28 cellular contexts compared by ENCODE assay signal in the genomic region with DNA sequence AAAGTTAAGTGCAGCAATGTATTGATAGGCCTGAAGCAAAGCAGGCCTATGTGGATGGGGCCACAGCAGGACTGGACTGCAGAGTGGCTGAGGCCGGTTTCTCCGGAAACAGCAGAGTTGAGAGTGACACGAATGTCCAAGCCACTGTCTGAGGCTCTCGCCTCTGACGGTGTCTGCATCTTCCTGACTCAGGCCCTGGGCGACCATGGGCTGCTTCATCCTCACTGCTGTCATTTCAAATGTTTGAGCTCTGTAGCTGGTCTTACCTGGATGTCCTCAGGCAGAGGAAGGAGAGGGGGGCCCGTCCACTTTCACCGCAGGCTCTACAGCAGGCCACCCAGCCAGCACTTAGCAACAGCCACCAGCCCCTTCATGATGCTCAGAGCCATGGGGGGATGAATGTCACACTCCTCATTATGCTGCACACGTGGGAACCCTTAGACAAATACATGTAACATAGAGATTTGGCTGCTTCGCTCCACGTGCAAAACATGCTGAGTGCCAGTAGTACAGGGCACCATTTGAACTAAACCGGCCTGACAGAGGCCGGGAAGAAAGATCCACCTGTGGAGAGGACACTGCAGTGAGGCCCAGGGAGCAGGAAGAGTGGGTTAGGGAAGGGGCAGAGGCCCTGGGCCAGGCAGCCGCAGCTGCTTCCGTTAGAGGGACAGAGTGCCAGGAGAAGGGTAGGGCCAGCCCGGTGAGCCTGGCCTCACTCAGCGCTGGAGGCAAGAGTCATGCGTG. TPM values are rescaled to one million over a fixed set of nuclear protein-coding genes. Genes with fewer than 3 reads are reported as not detected.
"Had no signal": no experiment of that assay in that cellular context is flagged by ENCODE, and none has a peak within 500 bp of the region (broad histone marks: within the 10 kb centered on the region; RNA-seq: fewer than 3 reads in every experiment).

No MANE protein-coding gene starts in this region.

- H3K27me3 Mint-ChIP-seq: activated CD8-positive, alpha-beta T cell treated with anti-CD3 and anti-CD28 coated beads for 36 hours had no signal

- H3K9me3 Mint-ChIP-seq: activated CD4-positive, alpha-beta T cell treated with anti-CD3 and anti-CD28 coated beads, Interleukin-2, amount 10 ng/mL, durations not matched to agents 7 days and 5 days; activated CD8-positive, alpha-beta T cell treated with anti-CD3 and anti-CD28 coated beads for 36 hours; immature natural killer cell had no signal

- H3K27ac ChIP-seq: body of pancreas, cardiac muscle cell, dorsolateral prefrontal cortex, left ventricle myocardium inferior, neutrophil, ovary, prostate gland, right atrium auricular region, transverse colon, VCaP had no signal

- H3K4me1 ChIP-seq: body of pancreas, prostate gland, right atrium auricular region, transverse colon had no signal

- DNase-seq: activated CD4-positive, alpha-beta T cell treated with anti-CD3 and anti-CD28 coated beads, Interleukin-2, amount 10 ng/mL, durations not matched to agents 7 days and 5 days; activated CD4-positive, CD25-positive, alpha-beta regulatory T cell treated with anti-CD3 and anti-CD28 coated beads, Interleukin-2, amount 50 U/mL, for 72 hours; activated CD8-positive, alpha-beta memory T cell treated with anti-CD3 and anti-CD28 coated beads, Interleukin-2, amount 10 ng/mL, durations not matched to agents 7 days and 5 days; activated CD8-positive, alpha-beta T cell treated with anti-CD3 and anti-CD28 coated beads for 36 hours; activated gamma-delta T cell; activated naive CD4-positive, alpha-beta T cell treated with anti-CD3 and anti-CD28 coated beads, Interleukin-2, amount 50 U/mL, for 16 hours; activated T-cell treated with anti-CD3 and anti-CD28 coated beads for 4 hours; anterior cingulate cortex; body of pancreas; dorsolateral prefrontal cortex; effector memory CD8-positive, alpha-beta T cell; foreskin melanocyte; immature natural killer cell; left ventricle myocardium inferior; mammary epithelial cell; naive B cell; ovary; SK-N-SH; stimulated activated CD4-positive, alpha-beta T cell treated with anti-CD3 and anti-CD28 coated beads, Interleukin-12 subunit alpha, Interleukin-12 subunit beta, amount 100 ng/mL, for 4 hours; transverse colon had no signal

- H3K4me3 Mint-ChIP-seq: activated CD4-positive, alpha-beta T cell treated with anti-CD3 and anti-CD28 coated beads, Interleukin-2, amount 10 ng/mL, durations not matched to agents 7 days and 5 days; activated CD8-positive, alpha-beta memory T cell treated with anti-CD3 and anti-CD28 coated beads, Interleukin-2, amount 10 ng/mL, durations not matched to agents 7 days and 5 days; activated CD8-positive, alpha-beta T cell treated with anti-CD3 and anti-CD28 coated beads for 36 hours; effector memory CD8-positive, alpha-beta T cell; immature natural killer cell; naive B cell had no signal

- H3K27ac Mint-ChIP-seq: activated CD4-positive, alpha-beta T cell treated with anti-CD3 and anti-CD28 coated beads, Interleukin-2, amount 10 ng/mL, durations not matched to agents 7 days and 5 days; activated CD8-positive, alpha-beta memory T cell treated with anti-CD3 and anti-CD28 coated beads, Interleukin-2, amount 10 ng/mL, durations not matched to agents 7 days and 5 days; activated CD8-positive, alpha-beta T cell treated with anti-CD3 and anti-CD28 coated beads for 36 hours; effector memory CD8-positive, alpha-beta T cell; naive B cell had no signal

- H3K27me3 ChIP-seq: body of pancreas, cardiac muscle cell, dorsolateral prefrontal cortex, neutrophil, ovary, right atrium auricular region, transverse colon had no signal

- H3K4me1 Mint-ChIP-seq: activated CD4-positive, alpha-beta T cell treated with anti-CD3 and anti-CD28 coated beads, Interleukin-2, amount 10 ng/mL, durations not matched to agents 7 days and 5 days; naive B cell had no signal

- ATAC-seq: activated CD8-positive, alpha-beta memory T cell treated with anti-CD3 and anti-CD28 coated beads, Interleukin-2, amount 10 ng/mL, durations not matched to agents 7 days and 5 days; activated CD8-positive, alpha-beta T cell treated with anti-CD3 and anti-CD28 coated beads for 36 hours; body of pancreas; effector memory CD8-positive, alpha-beta T cell; esophagus mucosa had no signal

- H3K9me2 ChIP-seq: SK-N-SH had no signal

- H3K36me3 Mint-ChIP-seq: activated CD8-positive, alpha-beta memory T cell treated with anti-CD3 and anti-CD28 coated beads, Interleukin-2, amount 10 ng/mL, durations not matched to agents 7 days and 5 days; immature natural killer cell; naive B cell had no signal

- H3K4me3 ChIP-seq: body of pancreas, cardiac muscle cell, dorsolateral prefrontal cortex, left ventricle myocardium inferior, ovary, prostate gland, right atrium auricular region, transverse colon had no signal

- H3K4me2 ChIP-seq: SK-N-SH had no signal

- H3K36me3 ChIP-seq: cardiac muscle cell, left ventricle myocardium inferior, neutrophil, ovary, prostate gland, right atrium auricular region, transverse colon had no signal

RNA-seq across cellular contexts. Expression of gene NXNL2, which starts 31.7 kb away (rescaled TPM):
- total RNA-seq: activated CD4-positive, alpha-beta T cell treated with anti-CD3 and anti-CD28 coated beads, Interleukin-2, amount 10 ng/mL, durations not matched to agents 7 days and 5 days; activated CD8-positive, alpha-beta memory T cell treated with anti-CD3 and anti-CD28 coated beads, Interleukin-2, amount 10 ng/mL, durations not matched to agents 7 days and 5 days; activated CD8-positive, alpha-beta T cell treated with anti-CD3 and anti-CD28 coated beads for 36 hours; cardiac muscle cell; endothelial cell of umbilical vein; esophagus mucosa; right atrium auricular region; T-helper 2 cell treated with Interferon-gamma antibody and Interleukin-4, amounts not matched to agents 100 ng/mL and 5 ng/mL, for 36 hours; transverse colon had no signal
- polyA plus RNA-seq: immature natural killer cell had no signal
